ENCODE assay signal across 9 cellular contexts in genomic region chr11:31816467-31817053, GRCh38. TPM values are rescaled to one million over a fixed set of nuclear protein-coding genes. Genes with fewer than 3 reads are reported as not detected.
DNase-seq lines count a peak whose midpoint lies in the region; ATAC-seq, FAIRE-seq and TF ChIP-seq lines count a peak whose summit lies in the region.
"Had no signal": no experiment of that assay in that cellular context is flagged by ENCODE, and none has a peak within 500 bp of the region (broad histone marks: within the 10 kb centered on the region; RNA-seq: fewer than 3 reads in every experiment).

No MANE protein-coding gene starts in this region.

- H3K4me3 Mint-ChIP-seq in activated CD4-positive, alpha-beta T cell treated with anti-CD3 and anti-CD28 coated beads for 36 hours: peak overlapping the region; percentile 43

- no peak for ATAC-seq in activated CD4-positive, alpha-beta T cell treated with anti-CD3 and anti-CD28 coated beads for 36 hours
- ATAC-seq in foreskin keratinocyte (peak; percentile 4), GM18519 (IDR thresholded peaks at IDR 0.05; ENCODE audit: low FRiP score, unreplicated experiment) (no peak)
- ATAC-seq: sciatic nerve had no signal

- intact Hi-C loops in activated CD4-positive, alpha-beta T cell treated with anti-CD3 and anti-CD28 coated beads for 36 hours (cut with DNase I, micrococcal nuclease): loop anchor here (1.0 to 10.0 kb wide), 4 partner anchors 11 to 621 kb away; partner anchors contain the start of gene WT1 (in 2 of the 2)
- intact Hi-C loops in spleen (cut with DNase I; ENCODE audit: low total_unique reads): no loop called here

- H3K27me3 ChIP-seq in foreskin keratinocyte (peaks cover 100% of the 10 kb centered on the region), spleen (replicated peaks in 1 of 7) (peaks cover 27 to 100% (median 99%) of the 10 kb centered on the region in 7 donors)

- CTCF ChIA-PET in activated CD4-positive, alpha-beta T cell treated with anti-CD3 and anti-CD28 coated beads for 36 hours (lab: Charles Lee): interaction anchor here (0.6 to 0.7 kb wide), 2 partner anchors 16 to 383 kb away, joined by 3 to 4 read pairs; no protein-coding TSS in a partner anchor

- no peak for DNase-seq in activated CD4-positive, alpha-beta T cell treated with anti-CD3 and anti-CD28 coated beads for 36 hours
- no peak for DNase-seq in activated CD4-positive, alpha-beta T cell treated with anti-CD3 and anti-CD28 coated beads for 48 hours
- DNase-seq in SW480 (ENCODE audit: low spot score): peak; percentile 28
- no peak for DNase-seq in foreskin keratinocyte
- DNase-seq in spleen: no peak
- no peak for DNase-seq in RCC 7860 (ENCODE audit: low spot score)
- no peak for DNase-seq in iPS-NIHi11 (ENCODE audit: low spot score)

- peaks cover 0 to 18% (median 0%) of the 10 kb centered on the region in 8 donors for H3K9me3 ChIP-seq in spleen

- H3K4me3 ChIP-seq in spleen: peak overlapping the region in 7 of 8 donors; percentile 12 to 52 (median 33)

- H3K27me3 Mint-ChIP-seq in activated CD4-positive, alpha-beta T cell treated with anti-CD3 and anti-CD28 coated beads for 36 hours: peaks cover 57% of the 10 kb centered on the region

- H3K36me3 Mint-ChIP-seq in activated CD4-positive, alpha-beta T cell treated with anti-CD3 and anti-CD28 coated beads for 36 hours (ENCODE audit: low read depth): no peaks in the 10 kb centered on the region

- no peaks in the 10 kb centered on the region for H3K36me3 ChIP-seq in spleen

- TF ChIP-seq POLR2A in spleen (IDR thresholded peaks at IDR 0.05): no peak

- H3K27ac ChIP-seq in foreskin keratinocyte (no peak overlapping the region), spleen (no peak overlapping the region)

- H3K4me1 Mint-ChIP-seq in activated CD4-positive, alpha-beta T cell treated with anti-CD3 and anti-CD28 coated beads for 36 hours: peaks cover 36% of the 10 kb centered on the region

- H3K27ac Mint-ChIP-seq in activated CD4-positive, alpha-beta T cell treated with anti-CD3 and anti-CD28 coated beads for 36 hours: peak overlapping the region; percentile 51

- no peak for TF ChIP-seq CTCF in foreskin keratinocyte (conservative IDR thresholded peaks at IDR 0.05)
- no peak for TF ChIP-seq CTCF in spleen (IDR thresholded peaks at IDR 0.05 in 8 of 11, conservative IDR thresholded peaks at IDR 0.05 in 3 of 11)

- H3K9me3 Mint-ChIP-seq in activated CD4-positive, alpha-beta T cell treated with anti-CD3 and anti-CD28 coated beads for 36 hours (ENCODE audit: low read depth): no peaks in the 10 kb centered on the region

- WGBS in spleen, 5 donors: 3 to 6% (median 5%) methylated on average over 11 to 40 of the region's 40 CpGs

- H3K4me1 ChIP-seq in foreskin keratinocyte (no peaks in the 10 kb centered on the region), spleen (peaks cover 56 to 83% (median 67%) of the 10 kb centered on the region in 6 donors)

- POLR2A ChIA-PET in activated CD4-positive, alpha-beta T cell treated with anti-CD3 and anti-CD28 coated beads for 36 hours (lab: Charles Lee): no interaction called here

- no peak for FAIRE-seq in RCC 7860 (lab: Jason Lieb, UNC)

RNA-seq across cellular contexts. Expression of gene PAX6, which starts 5.4 kb away (rescaled TPM):
- under 1 TPM in 1 of 2 experiments, not detected in 1; 0.07 TPM for total RNA-seq in activated CD4-positive, alpha-beta T cell treated with anti-CD3 and anti-CD28 coated beads for 36 hours
- total RNA-seq in foreskin keratinocyte (not detected in 2 replicates), spleen (not detected)
- polyA plus RNA-seq in foreskin keratinocyte (0.06 TPM in 1 of 2 replicates, not detected in the other), spleen (under 1 TPM in 2 of 3 donors, not detected in 1; 0.02 to 0.05 TPM)
- total RNA-seq: sciatic nerve had no signal
